ENCODE assay signal across 8 cellular contexts in genomic region chr9:91421987-91422765, GRCh38. TPM values are rescaled to one million over a fixed set of nuclear protein-coding genes. Genes with fewer than 3 reads are reported as not detected.
DNase-seq lines count a peak whose midpoint lies in the region; ATAC-seq and TF ChIP-seq lines count a peak whose summit lies in the region.

No MANE protein-coding gene starts in this region.

- peaks cover 65% of the 10 kb centered on the region for H3K4me1 Mint-ChIP-seq in activated CD4-positive, alpha-beta T cell treated with anti-CD3 and anti-CD28 coated beads, Interleukin-2, amount 10 ng/mL, durations not matched to agents 7 days and 5 days
- H3K4me1 Mint-ChIP-seq in T-helper 2 cell treated with Interferon-gamma antibody and Interleukin-4, amounts not matched to agents 5 μg/mL and 100 μg/mL, for 36 hours (ENCODE audit: low read depth) = peaks cover 58% of the 10 kb centered on the region
- H3K4me1 Mint-ChIP-seq in neural progenitor cell = peaks cover 30% of the 10 kb centered on the region

- peaks cover 59% of the 10 kb centered on the region for H4K20me1 ChIP-seq in neural progenitor cell (ENCODE audit: low read depth)

- CTCF ChIA-PET in activated CD4-positive, alpha-beta T cell treated with anti-CD3 and anti-CD28 coated beads, Interleukin-2, amount 10 ng/mL, durations not matched to agents 7 days and 5 days (lab: Charles Lee) = interaction anchor here (0.5 to 1.4 kb wide), 5 partner anchors 11 to 248 kb away, joined by 3 to 4 read pairs (median 3); no protein-coding TSS in a partner anchor

- no peak overlapping the region for H3K27ac ChIP-seq in neural progenitor cell

- POLR2A ChIA-PET in activated CD4-positive, alpha-beta T cell treated with anti-CD3 and anti-CD28 coated beads, Interleukin-2, amount 10 ng/mL, durations not matched to agents 7 days and 5 days (lab: Charles Lee) = interaction anchor here (0.8 kb wide), 1 partner anchor 63 kb away, joined by 7 read pairs; no protein-coding TSS in a partner anchor

- peak overlapping the region; percentile 91 for H3K27ac Mint-ChIP-seq in activated CD4-positive, alpha-beta T cell treated with anti-CD3 and anti-CD28 coated beads, Interleukin-2, amount 10 ng/mL, durations not matched to agents 7 days and 5 days
- H3K27ac Mint-ChIP-seq in T-helper 2 cell treated with Interferon-gamma antibody and Interleukin-4, amounts not matched to agents 5 μg/mL and 100 μg/mL, for 36 hours = peak overlapping the region; percentile 99
- H3K27ac Mint-ChIP-seq in neural progenitor cell = no peak overlapping the region

- TF ChIP-seq CTCF in neural progenitor cell (IDR thresholded peaks at IDR 0.05) = no peak

- peaks cover 60% of the 10 kb centered on the region for H3K79me2 ChIP-seq in neural progenitor cell (ENCODE audit: low read depth)

- H3K9me3 ChIP-seq in neural progenitor cell (ENCODE audit: low read depth) = no peaks in the 10 kb centered on the region

- H3K4me3 Mint-ChIP-seq in activated CD4-positive, alpha-beta T cell treated with anti-CD3 and anti-CD28 coated beads, Interleukin-2, amount 10 ng/mL, durations not matched to agents 7 days and 5 days = peak overlapping the region; percentile 96
- H3K4me3 Mint-ChIP-seq in T-helper 2 cell treated with Interferon-gamma antibody and Interleukin-4, amounts not matched to agents 5 μg/mL and 100 μg/mL, for 36 hours = peak overlapping the region; percentile 99
- peak overlapping the region; percentile 98 for H3K4me3 Mint-ChIP-seq in neural progenitor cell

- no peaks in the 10 kb centered on the region for H3K36me3 Mint-ChIP-seq in activated CD4-positive, alpha-beta T cell treated with anti-CD3 and anti-CD28 coated beads, Interleukin-2, amount 10 ng/mL, durations not matched to agents 7 days and 5 days (ENCODE audit: low read depth)
- peaks cover 18% of the 10 kb centered on the region for H3K36me3 Mint-ChIP-seq in T-helper 2 cell treated with Interferon-gamma antibody and Interleukin-4, amounts not matched to agents 5 μg/mL and 100 μg/mL, for 36 hours (ENCODE audit: low read depth)
- H3K36me3 Mint-ChIP-seq in neural progenitor cell = no peaks in the 10 kb centered on the region

- H3K9me3 Mint-ChIP-seq in activated CD4-positive, alpha-beta T cell treated with anti-CD3 and anti-CD28 coated beads, Interleukin-2, amount 10 ng/mL, durations not matched to agents 7 days and 5 days = no peaks in the 10 kb centered on the region
- no peaks in the 10 kb centered on the region for H3K9me3 Mint-ChIP-seq in T-helper 2 cell treated with Interferon-gamma antibody and Interleukin-4, amounts not matched to agents 5 μg/mL and 100 μg/mL, for 36 hours
- no peaks in the 10 kb centered on the region for H3K9me3 Mint-ChIP-seq in neural progenitor cell

- DNase-seq in activated CD4-positive, alpha-beta T cell treated with anti-CD3 and anti-CD28 coated beads, Interleukin-2, amount 10 ng/mL, durations not matched to agents 7 days and 5 days = no peak
- no peak for DNase-seq in activated CD4-positive, alpha-beta T cell treated with anti-CD3 and anti-CD28 coated beads, Interleukin-2, amount 50 U/mL, for 4 hours
- no peak for DNase-seq in T-helper 2 cell treated with Interferon-gamma antibody and Interleukin-4, amounts not matched to agents 5 μg/mL and 100 μg/mL, for 36 hours (ENCODE audit: low spot score)
- peak; percentile 21 for DNase-seq in fibroblast of gingiva (ENCODE audit: low read depth)
- no peak for DNase-seq in neural progenitor cell (ENCODE audit: low spot score)
- no peak for DNase-seq in NCI-H510A treated with DMSO at 0.1 percent for 48 hours (lab: John Stamatoyannopoulos, UW)
- DNase-seq in NK-92 treated with Interleukin-12 subunit alpha and Interleukin-12 subunit beta, amount 100 ng/mL, for 24 hours (lab: John Stamatoyannopoulos, UW) = no peak

- peak overlapping the region; percentile 91 for H3K4me2 ChIP-seq in neural progenitor cell

- H3F3A ChIP-seq in neural progenitor cell (ENCODE audit: low read depth) = peaks cover 15% of the 10 kb centered on the region

- peaks cover 41% of the 10 kb centered on the region for H3K27me3 ChIP-seq in neural progenitor cell

- no peaks in the 10 kb centered on the region for H3K27me3 Mint-ChIP-seq in activated CD4-positive, alpha-beta T cell treated with anti-CD3 and anti-CD28 coated beads, Interleukin-2, amount 10 ng/mL, durations not matched to agents 7 days and 5 days
- no peaks in the 10 kb centered on the region for H3K27me3 Mint-ChIP-seq in T-helper 2 cell treated with Interferon-gamma antibody and Interleukin-4, amounts not matched to agents 5 μg/mL and 100 μg/mL, for 36 hours (ENCODE audit: low read depth)
- H3K27me3 Mint-ChIP-seq in neural progenitor cell (ENCODE audit: insufficient read depth, low read depth) = peaks cover 32% of the 10 kb centered on the region

- no peak overlapping the region for H3K9ac ChIP-seq in neural progenitor cell

- no peak for ATAC-seq in HG03045 (IDR thresholded peaks at IDR 0.05; ENCODE audit: unreplicated experiment)

- no peaks in the 10 kb centered on the region for H3K36me3 ChIP-seq in neural progenitor cell

- no peak overlapping the region for H2AFZ ChIP-seq in neural progenitor cell (replicated peaks)

- H3K4me3 ChIP-seq in neural progenitor cell = peak overlapping the region; percentile 92

- H3K4me1 ChIP-seq in neural progenitor cell = peaks cover 14% of the 10 kb centered on the region

RNA-seq across cellular contexts. Expression of gene NFIL3, which starts 1.5 kb away (rescaled TPM):
- 10 to 100 TPM; 31.5 to 33.6 TPM for total RNA-seq in activated CD4-positive, alpha-beta T cell treated with anti-CD3 and anti-CD28 coated beads, Interleukin-2, amount 10 ng/mL, durations not matched to agents 7 days and 5 days
- total RNA-seq in neural progenitor cell (ENCODE audit: low replicate concordance) = 17.0 and 22.3 TPM in 2 replicates
